ENCODE assay signal across 1 cellular context in the genomic region with DNA sequence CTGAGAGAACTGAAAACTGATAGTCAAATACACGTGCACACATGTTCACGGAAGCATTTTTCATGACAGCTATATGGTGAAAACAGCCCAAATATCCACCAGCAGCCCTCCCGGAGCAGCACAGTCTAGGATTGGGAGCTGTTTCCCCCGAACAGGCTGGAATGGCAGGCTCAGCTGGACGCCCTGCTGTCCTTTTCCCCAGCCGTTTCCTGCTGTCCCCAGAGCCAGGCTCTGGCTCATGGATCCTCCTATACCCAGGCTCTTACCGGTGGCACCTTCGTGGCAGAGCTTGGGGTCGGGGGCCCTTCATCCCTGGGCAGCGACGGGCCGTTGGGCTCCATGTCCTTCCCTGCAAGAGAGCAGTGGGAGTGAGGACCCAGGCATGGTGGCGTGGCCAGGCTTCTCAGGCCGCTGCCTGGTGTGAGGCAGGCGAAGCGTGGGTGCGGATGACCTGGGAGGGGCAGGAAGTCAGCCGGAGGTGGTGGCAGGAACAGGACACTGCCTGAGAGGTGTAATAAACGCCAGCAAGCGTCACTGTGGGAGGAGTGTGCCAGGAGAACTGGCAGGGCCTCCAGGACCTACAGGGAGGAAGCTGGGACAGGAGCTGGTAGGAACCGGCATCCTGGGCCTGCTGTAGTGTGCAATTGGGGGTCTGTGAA.
TF ChIP-seq lines count a peak whose summit lies in the region.

No MANE protein-coding gene starts in this region.

TF ChIP-seq in HepG2, 621 proteins besides CTCF, POLR2A, EP300 and RAD21 (continued from another document):
- TF ChIP-seq, protein P1, sequence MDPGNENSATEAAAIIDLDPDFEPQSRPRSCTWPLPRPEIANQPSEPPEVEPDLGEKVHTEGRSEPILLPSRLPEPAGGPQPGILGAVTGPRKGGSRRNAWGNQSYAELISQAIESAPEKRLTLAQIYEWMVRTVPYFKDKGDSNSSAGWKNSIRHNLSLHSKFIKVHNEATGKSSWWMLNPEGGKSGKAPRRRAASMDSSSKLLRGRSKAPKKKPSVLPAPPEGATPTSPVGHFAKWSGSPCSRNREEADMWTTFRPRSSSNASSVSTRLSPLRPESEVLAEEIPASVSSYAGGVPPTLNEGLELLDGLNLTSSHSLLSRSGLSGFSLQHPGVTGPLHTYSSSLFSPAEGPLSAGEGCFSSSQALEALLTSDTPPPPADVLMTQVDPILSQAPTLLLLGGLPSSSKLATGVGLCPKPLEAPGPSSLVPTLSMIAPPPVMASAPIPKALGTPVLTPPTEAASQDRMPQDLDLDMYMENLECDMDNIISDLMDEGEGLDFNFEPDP (CRISPR knock-in tag; conservative IDR thresholded peaks at IDR 0.05), result no peak
- TF ChIP-seq ELF3 (CRISPR knock-in tag; IDR thresholded peaks at IDR 0.05) (no peak), IRF2 (CRISPR knock-in tag; IDR thresholded peaks at IDR 0.05) (no peak), ISX (CRISPR knock-in tag; conservative IDR thresholded peaks at IDR 0.05) (no peak), FOXO1 (CRISPR knock-in tag; IDR thresholded peaks at IDR 0.05) (no peak), THAP11 (CRISPR knock-in tag; IDR thresholded peaks at IDR 0.05) (no peak), ZNF510 (CRISPR knock-in tag; IDR thresholded peaks at IDR 0.05; ENCODE audit: low read depth) (no peak), SRSF1 (optimal IDR thresholded peaks at IDR 0.05; ENCODE audit: low read depth, low read length) (no peak), SUZ12 (IDR thresholded peaks at IDR 0.05; ENCODE audit: low read depth, low read length) (no peak)
- TF ChIP-seq, protein P2, sequence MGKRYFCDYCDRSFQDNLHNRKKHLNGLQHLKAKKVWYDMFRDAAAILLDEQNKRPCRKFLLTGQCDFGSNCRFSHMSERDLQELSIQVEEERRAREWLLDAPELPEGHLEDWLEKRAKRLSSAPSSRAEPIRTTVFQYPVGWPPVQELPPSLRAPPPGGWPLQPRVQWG (CRISPR knock-in tag; IDR thresholded peaks at IDR 0.05; ENCODE audit: borderline replicate concordance, low read depth), result no peak
- TF ChIP-seq, protein P3, sequence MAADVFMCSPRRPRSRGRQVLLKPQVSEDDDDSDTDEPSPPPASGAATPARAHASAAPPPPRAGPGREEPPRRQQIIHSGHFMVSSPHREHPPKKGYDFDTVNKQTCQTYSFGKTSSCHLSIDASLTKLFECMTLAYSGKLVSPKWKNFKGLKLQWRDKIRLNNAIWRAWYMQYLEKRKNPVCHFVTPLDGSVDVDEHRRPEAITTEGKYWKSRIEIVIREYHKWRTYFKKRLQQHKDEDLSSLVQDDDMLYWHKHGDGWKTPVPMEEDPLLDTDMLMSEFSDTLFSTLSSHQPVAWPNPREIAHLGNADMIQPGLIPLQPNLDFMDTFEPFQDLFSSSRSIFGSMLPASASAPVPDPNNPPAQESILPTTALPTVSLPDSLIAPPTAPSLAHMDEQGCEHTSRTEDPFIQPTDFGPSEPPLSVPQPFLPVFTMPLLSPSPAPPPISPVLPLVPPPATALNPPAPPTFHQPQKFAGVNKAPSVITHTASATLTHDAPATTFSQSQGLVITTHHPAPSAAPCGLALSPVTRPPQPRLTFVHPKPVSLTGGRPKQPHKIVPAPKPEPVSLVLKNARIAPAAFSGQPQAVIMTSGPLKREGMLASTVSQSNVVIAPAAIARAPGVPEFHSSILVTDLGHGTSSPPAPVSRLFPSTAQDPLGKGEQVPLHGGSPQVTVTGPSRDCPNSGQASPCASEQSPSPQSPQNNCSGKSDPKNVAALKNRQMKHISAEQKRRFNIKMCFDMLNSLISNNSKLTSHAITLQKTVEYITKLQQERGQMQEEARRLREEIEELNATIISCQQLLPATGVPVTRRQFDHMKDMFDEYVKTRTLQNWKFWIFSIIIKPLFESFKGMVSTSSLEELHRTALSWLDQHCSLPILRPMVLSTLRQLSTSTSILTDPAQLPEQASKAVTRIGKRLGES (CRISPR knock-in tag; IDR thresholded peaks at IDR 0.05; ENCODE audit: borderline replicate concordance), result no peak
- TF ChIP-seq, protein P4, sequence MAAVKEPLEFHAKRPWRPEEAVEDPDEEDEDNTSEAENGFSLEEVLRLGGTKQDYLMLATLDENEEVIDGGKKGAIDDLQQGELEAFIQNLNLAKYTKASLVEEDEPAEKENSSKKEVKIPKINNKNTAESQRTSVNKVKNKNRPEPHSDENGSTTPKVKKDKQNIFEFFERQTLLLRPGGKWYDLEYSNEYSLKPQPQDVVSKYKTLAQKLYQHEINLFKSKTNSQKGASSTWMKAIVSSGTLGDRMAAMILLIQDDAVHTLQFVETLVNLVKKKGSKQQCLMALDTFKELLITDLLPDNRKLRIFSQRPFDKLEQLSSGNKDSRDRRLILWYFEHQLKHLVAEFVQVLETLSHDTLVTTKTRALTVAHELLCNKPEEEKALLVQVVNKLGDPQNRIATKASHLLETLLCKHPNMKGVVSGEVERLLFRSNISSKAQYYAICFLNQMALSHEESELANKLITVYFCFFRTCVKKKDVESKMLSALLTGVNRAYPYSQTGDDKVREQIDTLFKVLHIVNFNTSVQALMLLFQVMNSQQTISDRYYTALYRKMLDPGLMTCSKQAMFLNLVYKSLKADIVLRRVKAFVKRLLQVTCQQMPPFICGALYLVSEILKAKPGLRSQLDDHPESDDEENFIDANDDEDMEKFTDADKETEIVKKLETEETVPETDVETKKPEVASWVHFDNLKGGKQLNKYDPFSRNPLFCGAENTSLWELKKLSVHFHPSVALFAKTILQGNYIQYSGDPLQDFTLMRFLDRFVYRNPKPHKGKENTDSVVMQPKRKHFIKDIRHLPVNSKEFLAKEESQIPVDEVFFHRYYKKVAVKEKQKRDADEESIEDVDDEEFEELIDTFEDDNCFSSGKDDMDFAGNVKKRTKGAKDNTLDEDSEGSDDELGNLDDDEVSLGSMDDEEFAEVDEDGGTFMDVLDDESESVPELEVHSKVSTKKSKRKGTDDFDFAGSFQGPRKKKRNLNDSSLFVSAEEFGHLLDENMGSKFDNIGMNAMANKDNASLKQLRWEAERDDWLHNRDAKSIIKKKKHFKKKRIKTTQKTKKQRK (IDR thresholded peaks at IDR 0.05; ENCODE audit: low read length), result no peak
- TF ChIP-seq, protein P5, sequence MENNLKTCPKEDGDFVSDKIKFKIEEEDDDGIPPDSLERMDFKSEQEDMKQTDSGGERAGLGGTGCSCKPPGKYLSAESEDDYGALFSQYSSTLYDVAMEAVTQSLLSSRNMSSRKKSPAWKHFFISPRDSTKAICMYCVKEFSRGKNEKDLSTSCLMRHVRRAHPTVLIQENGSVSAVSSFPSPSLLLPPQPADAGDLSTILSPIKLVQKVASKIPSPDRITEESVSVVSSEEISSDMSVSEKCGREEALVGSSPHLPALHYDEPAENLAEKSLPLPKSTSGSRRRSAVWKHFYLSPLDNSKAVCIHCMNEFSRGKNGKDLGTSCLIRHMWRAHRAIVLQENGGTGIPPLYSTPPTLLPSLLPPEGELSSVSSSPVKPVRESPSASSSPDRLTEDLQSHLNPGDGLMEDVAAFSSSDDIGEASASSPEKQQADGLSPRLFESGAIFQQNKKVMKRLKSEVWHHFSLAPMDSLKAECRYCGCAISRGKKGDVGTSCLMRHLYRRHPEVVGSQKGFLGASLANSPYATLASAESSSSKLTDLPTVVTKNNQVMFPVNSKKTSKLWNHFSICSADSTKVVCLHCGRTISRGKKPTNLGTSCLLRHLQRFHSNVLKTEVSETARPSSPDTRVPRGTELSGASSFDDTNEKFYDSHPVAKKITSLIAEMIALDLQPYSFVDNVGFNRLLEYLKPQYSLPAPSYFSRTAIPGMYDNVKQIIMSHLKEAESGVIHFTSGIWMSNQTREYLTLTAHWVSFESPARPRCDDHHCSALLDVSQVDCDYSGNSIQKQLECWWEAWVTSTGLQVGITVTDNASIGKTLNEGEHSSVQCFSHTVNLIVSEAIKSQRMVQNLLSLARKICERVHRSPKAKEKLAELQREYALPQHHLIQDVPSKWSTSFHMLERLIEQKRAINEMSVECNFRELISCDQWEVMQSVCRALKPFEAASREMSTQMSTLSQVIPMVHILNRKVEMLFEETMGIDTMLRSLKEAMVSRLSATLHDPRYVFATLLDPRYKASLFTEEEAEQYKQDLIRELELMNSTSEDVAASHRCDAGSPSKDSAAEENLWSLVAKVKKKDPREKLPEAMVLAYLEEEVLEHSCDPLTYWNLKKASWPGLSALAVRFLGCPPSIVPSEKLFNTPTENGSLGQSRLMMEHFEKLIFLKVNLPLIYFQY (CRISPR knock-in tag; IDR thresholded peaks at IDR 0.05; ENCODE audit: borderline replicate concordance), result no peak
